In genomic region chrX:120512627-120513026, GRCh38 we compare ENCODE assay signal across 22 cellular contexts. TPM values are rescaled to one million over a fixed set of nuclear protein-coding genes. Genes with fewer than 3 reads are reported as not detected.
A peak's percentile ranks its signal among the peaks of the same experiment; 100 is the strongest.
DNase-seq lines count a peak whose midpoint lies in the region; ATAC-seq and TF ChIP-seq lines count a peak whose summit lies in the region.
"Had no signal": no experiment of that assay in that cellular context is flagged by ENCODE, and none has a peak within 500 bp of the region (broad histone marks: within the 10 kb centered on the region; RNA-seq: fewer than 3 reads in every experiment).

No MANE protein-coding gene starts in this region.

- no peak for TF ChIP-seq EP300 in transverse colon (IDR thresholded peaks at IDR 0.05; ENCODE audit: low read depth)

- intact Hi-C loops in right lobe of liver (cut with DNase I), result no loop called here
- intact Hi-C loops in transverse colon (cut with DNase I; ENCODE audit: low total_unique reads), result loop anchor here (5.0 kb wide), 1 partner anchor 1640 kb away; no protein-coding TSS in a partner anchor

- H2AFZ ChIP-seq in hepatocyte (no peak overlapping the region), osteoblast (ENCODE audit: low read length) (no peak overlapping the region)

- H4K20me1 ChIP-seq in hepatocyte (ENCODE audit: insufficient read depth, poor library complexity, severe bottlenecking) (no peaks in the 10 kb centered on the region), osteoblast (ENCODE audit: insufficient read depth, low read length) (no peaks in the 10 kb centered on the region)

- H3K4me3 ChIP-seq in hepatocyte, result no peak overlapping the region
- no peak overlapping the region for H3K4me3 ChIP-seq in right lobe of liver
- no peak overlapping the region for H3K4me3 ChIP-seq in transverse colon
- no peak overlapping the region for H3K4me3 ChIP-seq in osteoblast (ENCODE audit: insufficient read depth, low read length)
- H3K4me3 ChIP-seq: MG63, Peyer's patch had no signal

- no peaks in the 10 kb centered on the region for H3K27me3 ChIP-seq in hepatocyte
- H3K27me3 ChIP-seq in right lobe of liver, result no peaks in the 10 kb centered on the region
- no peaks in the 10 kb centered on the region for H3K27me3 ChIP-seq in transverse colon
- no peaks in the 10 kb centered on the region for H3K27me3 ChIP-seq in osteoblast (ENCODE audit: insufficient read depth, low read length)
- H3K27me3 ChIP-seq: MG63, Peyer's patch had no signal

- no peaks in the 10 kb centered on the region for H3K36me3 ChIP-seq in hepatocyte (replicated peaks; ENCODE audit: insufficient read depth, low read depth)
- no peaks in the 10 kb centered on the region for H3K36me3 ChIP-seq in right lobe of liver
- no peaks in the 10 kb centered on the region for H3K36me3 ChIP-seq in transverse colon
- peaks cover 4% of the 10 kb centered on the region for H3K36me3 ChIP-seq in osteoblast (ENCODE audit: insufficient read depth, low read length)
- H3K36me3 ChIP-seq: MG63, Peyer's patch had no signal

- TF ChIP-seq CTCF in hepatocyte (IDR thresholded peaks at IDR 0.05; ENCODE audit: poor library complexity), result no peak
- no peak for TF ChIP-seq CTCF in right lobe of liver (IDR thresholded peaks at IDR 0.05)
- TF ChIP-seq CTCF in transverse colon (IDR thresholded peaks at IDR 0.05), result no peak
- no peak for TF ChIP-seq CTCF in osteoblast (IDR thresholded peaks at IDR 0.05; ENCODE audit: extremely low read depth, low read depth, low read length)

- H3K4me1 ChIP-seq in hepatocyte (ENCODE audit: insufficient read depth) (no peaks in the 10 kb centered on the region), right lobe of liver (peaks cover 0 to 10% (median 0%) of the 10 kb centered on the region in 4 donors), transverse colon (no peaks in the 10 kb centered on the region), osteoblast (ENCODE audit: insufficient read depth, low read length) (peaks cover 2% of the 10 kb centered on the region)
- H3K4me1 ChIP-seq: Peyer's patch had no signal

- WGBS in hepatocyte (ENCODE audit: low lambda C conversion rate, missing lambda C conversion rate), result 49% methylated on average over 2 of the region's 2 CpGs
- WGBS in right lobe of liver (ENCODE audit: insufficient coverage, low coverage, low lambda C conversion rate, missing lambda C conversion rate), result 29% methylated on average over 2 of the region's 2 CpGs
- WGBS in transverse colon (ENCODE audit: low coverage in 1 of 2), 2 donors, result 49% methylated on average over 2 of the region's 2 CpGs; no CpG with 5 or more reads in 1 of the 2 donors

- H3K9me3 ChIP-seq in hepatocyte (ENCODE audit: low read depth) (no peaks in the 10 kb centered on the region), right lobe of liver (no peaks in the 10 kb centered on the region), transverse colon (no peaks in the 10 kb centered on the region), osteoblast (ENCODE audit: low read depth, low read length) (no peaks in the 10 kb centered on the region)
- H3K9me3 ChIP-seq: MG63, Peyer's patch had no signal

- no peak overlapping the region for H3K4me2 ChIP-seq in hepatocyte
- H3K4me2 ChIP-seq in osteoblast (ENCODE audit: insufficient read depth, low read length), result no peak overlapping the region

- TF ChIP-seq POLR2A in right lobe of liver (IDR thresholded peaks at IDR 0.05) (no peak), transverse colon (IDR thresholded peaks at IDR 0.05) (no peak)

- H3K79me2 ChIP-seq in hepatocyte, result no peaks in the 10 kb centered on the region
- peaks cover 2% of the 10 kb centered on the region for H3K79me2 ChIP-seq in osteoblast (ENCODE audit: insufficient read depth, low read length)

- peak; percentile 44 for ATAC-seq in HG02759 (IDR thresholded peaks at IDR 0.05; ENCODE audit: unreplicated experiment)
- peak; percentile 85 to 91 (median 88) for ATAC-seq in right lobe of liver
- ATAC-seq in HG02981 (IDR thresholded peaks at IDR 0.05; ENCODE audit: unreplicated experiment), result no peak

- H3K9me2 ChIP-seq in hepatocyte (replicated peaks; ENCODE audit: insufficient read depth), result no peaks in the 10 kb centered on the region

- DNase-seq in hepatocyte (ENCODE audit: low spot score), result peak; percentile 19
- DNase-seq in right lobe of liver, result no peak
- DNase-seq in transverse colon, result no peak
- DNase-seq in osteoblast (ENCODE audit: insufficient read length, low spot score, missing footprints), result no peak
- DNase-seq in MV-4-11 (lab: John Stamatoyannopoulos, UW), result no peak
- no peak for DNase-seq in NCI-H510A treated with DMSO at 0.1 percent for 48 hours (lab: John Stamatoyannopoulos, UW)
- DNase-seq: AML-193; DMS 273 treated with DMSO at 0.1 percent for 48 hours; GDM1; GOT3; Karpas-422; MG63; NCI-H1092; NCI-H1436 treated with DMSO at 0.1 percent for 48 hours; NCI-H2029; NCI-H2171 treated with DMSO at 0.1 percent for 48 hours; NCI-H446; NK-92 treated with Interleukin-12 subunit alpha and Interleukin-12 subunit beta, amount 100 ng/mL, for 24 hours; Peyer's patch had no signal

- in situ Hi-C loops in transverse colon (cut with MboI; ENCODE audit: low pct_ligation_motif_present in 1 of 4, low pct_unique_long_range_greater_than_20kb in 1 of 4, low sequenced_read_pairs in 3 of 4), result loop anchor here in 3 of 4 donors (25.0 kb wide), 2 partner anchors 150 to 250 kb away; no protein-coding TSS in a partner anchor

- H3K27ac ChIP-seq in hepatocyte (peak overlapping the region; percentile 82), right lobe of liver (peak overlapping the region; percentile 59 to 79 (median 62)), transverse colon (peak overlapping the region; percentile 19 to 47 (median 31)), osteoblast (ENCODE audit: low read depth, low read length) (no peak overlapping the region)
- H3K27ac ChIP-seq: C4-2B had no signal

RNA-seq across cellular contexts. Expression of gene LAMP2, which starts 43.5 kb away (rescaled TPM):
- total RNA-seq in hepatocyte (223 and 228 TPM in 2 replicates), right lobe of liver (100 to 1,000 TPM in 5 of 6 experiments, 10 to 100 TPM in 1; 86.3 to 235 (median 183) TPM), transverse colon (10 to 100 TPM; 44.6 to 93.8 (median 66.0) TPM), osteoblast (237 and 294 TPM in 2 replicates)
- 163 and 175 TPM in 2 replicates for polyA plus RNA-seq in hepatocyte

RNA-seq across cellular contexts. Expression of gene CUL4B, which starts 48.1 kb away (rescaled TPM):
- total RNA-seq in hepatocyte (46.4 and 50.5 TPM in 2 replicates), right lobe of liver (10 to 100 TPM; 12.9 to 21.8 (median 18.9) TPM), transverse colon (10 to 100 TPM; 18.1 to 53.5 (median 30.8) TPM), osteoblast (76.0 TPM in 2 replicates)
- polyA plus RNA-seq in hepatocyte, result 15.5 and 16.9 TPM in 2 replicates
